In the genomic region with DNA sequence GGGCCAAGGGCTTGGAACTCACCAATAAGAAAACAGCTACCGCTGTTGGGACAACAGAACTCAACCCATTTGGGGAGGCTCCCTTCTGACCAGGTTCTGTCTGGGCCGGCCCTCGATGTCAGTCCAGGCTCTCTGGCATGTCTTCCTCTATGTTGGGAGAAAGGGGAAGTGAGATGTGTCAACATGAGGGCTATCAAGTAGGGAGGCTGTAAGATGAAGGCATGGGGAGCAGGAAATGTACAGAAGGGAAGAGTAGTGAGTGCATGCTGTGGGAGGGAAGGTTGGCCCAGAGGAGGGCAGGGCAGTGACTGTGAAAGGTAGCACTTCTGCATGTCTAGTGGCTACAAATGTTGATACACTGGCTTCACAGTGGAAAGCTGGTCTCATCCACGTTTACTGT, we compare ENCODE assay signal across 18 cellular contexts.
DNase-seq lines count a peak whose midpoint lies in the region; ATAC-seq, FAIRE-seq and TF ChIP-seq lines count a peak whose summit lies in the region.
"Had no signal": no experiment of that assay in that cellular context is flagged by ENCODE, and none has a peak within 500 bp of the region (broad histone marks: within the 10 kb centered on the region; RNA-seq: fewer than 3 reads in every experiment).

No MANE protein-coding gene starts in this region.

- no peaks in the 10 kb centered on the region for H3K9me1 ChIP-seq in K562 (ENCODE audit: control insufficient read depth, insufficient read depth, low read length)

- intact Hi-C loops in K562 (cut with micrococcal nuclease): no loop called here
- intact Hi-C loops in CD4-positive, alpha-beta T cell (cut with DNase I, micrococcal nuclease): no loop called here
- intact Hi-C loops in psoas muscle (cut with DNase I): no loop called here
- intact Hi-C loops in uterus (cut with DNase I; ENCODE audit: low total_unique reads): no loop called here

- H3K4me3 Mint-ChIP-seq in CD4-positive, alpha-beta T cell: no peak overlapping the region
- H3K4me3 Mint-ChIP-seq: T-cell had no signal

- ATAC-seq in K562: no peak
- ATAC-seq in CD4-positive, alpha-beta T cell (ENCODE audit: poor library complexity): no peak
- no peak for ATAC-seq in psoas muscle
- no peak for ATAC-seq in GM18867 (IDR thresholded peaks at IDR 0.05; ENCODE audit: unreplicated experiment)
- ATAC-seq: T-cell had no signal

- no peaks in the 10 kb centered on the region for H3K9me3 Mint-ChIP-seq in CD4-positive, alpha-beta T cell
- H3K9me3 Mint-ChIP-seq: T-cell had no signal

- H3K4me1 ChIP-seq in K562 (replicated peaks in 1 of 2; ENCODE audit: control insufficient read depth in 2 of 2, insufficient read depth in 2 of 2, low read length in 2 of 2) (no peaks in the 10 kb centered on the region), psoas muscle (no peaks in the 10 kb centered on the region), uterus (no peaks in the 10 kb centered on the region)
- H3K4me1 ChIP-seq: SJCRH30 had no signal

- peaks cover 21% of the 10 kb centered on the region for H3K27me3 Mint-ChIP-seq in CD4-positive, alpha-beta T cell

- H3K4me3 ChIP-seq in HL-60 (replicated peaks; ENCODE audit: insufficient read depth, low read length) (no peak overlapping the region), K562 (no peak overlapping the region), psoas muscle (no peak overlapping the region), uterus (no peak overlapping the region)
- H3K4me3 ChIP-seq: SJCRH30 had no signal

- H3K79me2 ChIP-seq in K562 (ENCODE audit: control insufficient read depth, insufficient read depth, low read length): no peaks in the 10 kb centered on the region

- H3K9me3 ChIP-seq in K562 (replicated peaks; ENCODE audit: control insufficient read depth, insufficient read depth, low read depth, low read length) (no peaks in the 10 kb centered on the region), psoas muscle (no peaks in the 10 kb centered on the region), uterus (no peaks in the 10 kb centered on the region)
- H3K9me3 ChIP-seq in CD4-positive, alpha-beta T cell (ENCODE audit: control insufficient read depth, low read length): no peaks in the 10 kb centered on the region
- H3K9me3 ChIP-seq: SJCRH30 had no signal

- in situ Hi-C loops in K562 (cut with MboI): no loop called here

- H4K20me1 ChIP-seq in K562 (replicated peaks; ENCODE audit: control insufficient read depth, insufficient read depth, low read length): no peaks in the 10 kb centered on the region

- no peak overlapping the region for H3K9ac ChIP-seq in K562 (ENCODE audit: insufficient read depth in 1 of 2, low read depth in 2 of 2, low read length in 2 of 2)

- no peaks in the 10 kb centered on the region for H3K4me1 Mint-ChIP-seq in CD4-positive, alpha-beta T cell (ENCODE audit: low read depth)
- H3K4me1 Mint-ChIP-seq: T-cell had no signal

- TF ChIP-seq RAD21 in K562 (CRISPR knock-in tag; conservative IDR thresholded peaks at IDR 0.05 in 1 of 2, IDR thresholded peaks at IDR 0.05 in 1 of 2): no peak

- no peak for TF ChIP-seq EP300 in K562 (IDR thresholded peaks at IDR 0.05; ENCODE audit: low read length)

- H3K27ac Mint-ChIP-seq in CD4-positive, alpha-beta T cell: no peak overlapping the region
- H3K27ac Mint-ChIP-seq: T-cell had no signal

- no peaks in the 10 kb centered on the region for H3K36me3 ChIP-seq in K562 (ENCODE audit: control insufficient read depth, insufficient read depth, low read length)
- no peaks in the 10 kb centered on the region for H3K36me3 ChIP-seq in psoas muscle (ENCODE audit: insufficient read depth in 1 of 2, low read depth in 1 of 2)
- no peaks in the 10 kb centered on the region for H3K36me3 ChIP-seq in uterus
- H3K36me3 ChIP-seq: SJCRH30 had no signal

- 0% methylated on average over 4 of the region's 4 CpGs for WGBS in K562 (ENCODE audit: insufficient coverage, low coverage, missing lambda C conversion rate)
- 56 to 80% (median 77%) methylated on average over 4 of the region's 4 CpGs for WGBS in psoas muscle, 3 donors

- H3K36me3 Mint-ChIP-seq in CD4-positive, alpha-beta T cell (ENCODE audit: low read depth): no peaks in the 10 kb centered on the region
- H3K36me3 Mint-ChIP-seq: T-cell had no signal

- POLR2A ChIA-PET in K562 (lab: Yijun Ruan, JAX): interaction anchor here (0.6 kb wide), 1 partner anchor 37 kb away, joined by 3 read pairs; no protein-coding TSS in a partner anchor
- POLR2A ChIA-PET in CD4-positive, alpha-beta T cell (lab: Charles Lee): no interaction called here

- CTCF ChIA-PET in K562 (lab: Yijun Ruan, JAX; ENCODE audit: low intra/inter-chr PET ratio): no interaction called here
- CTCF ChIA-PET in CD4-positive, alpha-beta T cell (lab: Charles Lee): no interaction called here

- DNase-seq in AML-193 (lab: John Stamatoyannopoulos, UW) (peak; percentile 32 to 55), HL-60 (ENCODE audit: low read depth in 1 of 2, low spot score in 1 of 2) (peak; percentile 37 to 84), NOMO-1 treated with dmso at 0.1 percent for 144 hours (lab: John Stamatoyannopoulos, UW; ENCODE audit: unreplicated experiment) (peak; percentile 65), K562 (ENCODE audit: extremely low read depth in 1 of 4, low spot score in 3 of 4) (no peak), psoas muscle (no peak), uterus (no peak)
- no peak for DNase-seq in CD4-positive, alpha-beta T cell
- DNase-seq: DMS53, MM.1S, NCI-H1436 treated with DMSO at 0.1 percent for 48 hours, NCI-H2081, NCI-H226, NCI-H526 treated with DMSO at 0.1 percent for 48 hours, SJCRH30, T-cell had no signal

- FAIRE-seq in K562 (lab: Jason Lieb, UNC): no peak
- FAIRE-seq: A204.1 had no signal

- no TSS peak for BruUV-seq in K562 (replicated peaks; lab: Mats Ljungman, UMichigan)

- H3K27ac ChIP-seq in HL-60 (replicated peaks) (no peak overlapping the region), K562 (ENCODE audit: extremely low read depth, low read depth, low read length) (no peak overlapping the region), psoas muscle (no peak overlapping the region), uterus (no peak overlapping the region)
- H3K27ac ChIP-seq in CD4-positive, alpha-beta T cell (ENCODE audit: low read depth, low read length): no peak overlapping the region
- H3K27ac ChIP-seq: C4-2B, SJCRH30 had no signal

- H3K4me2 ChIP-seq in K562 (ENCODE audit: insufficient read depth, low read length): no peak overlapping the region

- TF ChIP-seq POLR2A in K562 (conservative IDR thresholded peaks at IDR 0.05): no peak
- TF ChIP-seq POLR2A in uterus (IDR thresholded peaks at IDR 0.05): no peak

- TF ChIP-seq CTCF in HL-60 (IDR thresholded peaks at IDR 0.05; ENCODE audit: insufficient read depth, low read length): no peak
- TF ChIP-seq CTCF in K562 (IDR thresholded peaks at IDR 0.05 in 2 of 3, conservative IDR thresholded peaks at IDR 0.05 in 1 of 3; ENCODE audit: insufficient read depth in 2 of 3, low read depth in 1 of 3, low read length in 3 of 3): no peak
- TF ChIP-seq CTCF in CD4-positive, alpha-beta T cell (IDR thresholded peaks at IDR 0.05): no peak
- no peak for TF ChIP-seq CTCF in psoas muscle (IDR thresholded peaks at IDR 0.05)
- TF ChIP-seq CTCF in uterus (IDR thresholded peaks at IDR 0.05): no peak

- no peaks in the 10 kb centered on the region for H3K27me3 ChIP-seq in HL-60 (ENCODE audit: insufficient read depth, poor library complexity, severe bottlenecking)
- peaks cover 0 to 5% of the 10 kb centered on the region in 2 experiments; a peak in 2 of 5 replicates for H3K27me3 ChIP-seq in K562 (ENCODE audit: control insufficient read depth in 2 of 2, insufficient read depth in 2 of 2, low read length in 2 of 2)
- no peaks in the 10 kb centered on the region for H3K27me3 ChIP-seq in CD4-positive, alpha-beta T cell (ENCODE audit: control insufficient read depth, insufficient read depth, low read length)
- H3K27me3 ChIP-seq in psoas muscle (ENCODE audit: insufficient read depth in 3 of 3, low read length in 2 of 3): no peaks in the 10 kb centered on the region
- H3K27me3 ChIP-seq in uterus: no peaks in the 10 kb centered on the region
- H3K27me3 ChIP-seq: SJCRH30 had no signal

- H2AFZ ChIP-seq in K562 (ENCODE audit: low read depth, low read length): no peak overlapping the region

TF ChIP-seq in K562, 482 proteins besides CTCF, POLR2A, EP300 and RAD21:
- TF ChIP-seq ZNF133 (CRISPR knock-in tag; IDR thresholded peaks at IDR 0.05): no peak
- TF ChIP-seq SPI1 (IDR thresholded peaks at IDR 0.05; ENCODE audit: borderline replicate concordance, low read depth, low read length): peak; percentile 78
- peak in 1 of 2 experiments; percentile 39; a peak in 1 of 4 replicates for TF ChIP-seq FOXA3 (CRISPR knock-in tag; conservative IDR thresholded peaks at IDR 0.05 in 1 of 2, IDR thresholded peaks at IDR 0.05 in 1 of 2)
TF ChIP-seq in K562: peak in this region for 2.

Comparison
In these comparisons a context has a peak if more than half of its experiments do, and no peak if none do; other contexts are left out.
1. DNase-seq: peak in AML-193 (2 of 2), HL-60 (2 of 2) and NOMO-1 treated with dmso at 0.1 percent for 144 hours (single experiment); none in K562 (0 of 4), CD4-positive, alpha-beta T cell (0 of 10), psoas muscle (0 of 2) and uterus (0 of 2).